In the genomic region with DNA sequence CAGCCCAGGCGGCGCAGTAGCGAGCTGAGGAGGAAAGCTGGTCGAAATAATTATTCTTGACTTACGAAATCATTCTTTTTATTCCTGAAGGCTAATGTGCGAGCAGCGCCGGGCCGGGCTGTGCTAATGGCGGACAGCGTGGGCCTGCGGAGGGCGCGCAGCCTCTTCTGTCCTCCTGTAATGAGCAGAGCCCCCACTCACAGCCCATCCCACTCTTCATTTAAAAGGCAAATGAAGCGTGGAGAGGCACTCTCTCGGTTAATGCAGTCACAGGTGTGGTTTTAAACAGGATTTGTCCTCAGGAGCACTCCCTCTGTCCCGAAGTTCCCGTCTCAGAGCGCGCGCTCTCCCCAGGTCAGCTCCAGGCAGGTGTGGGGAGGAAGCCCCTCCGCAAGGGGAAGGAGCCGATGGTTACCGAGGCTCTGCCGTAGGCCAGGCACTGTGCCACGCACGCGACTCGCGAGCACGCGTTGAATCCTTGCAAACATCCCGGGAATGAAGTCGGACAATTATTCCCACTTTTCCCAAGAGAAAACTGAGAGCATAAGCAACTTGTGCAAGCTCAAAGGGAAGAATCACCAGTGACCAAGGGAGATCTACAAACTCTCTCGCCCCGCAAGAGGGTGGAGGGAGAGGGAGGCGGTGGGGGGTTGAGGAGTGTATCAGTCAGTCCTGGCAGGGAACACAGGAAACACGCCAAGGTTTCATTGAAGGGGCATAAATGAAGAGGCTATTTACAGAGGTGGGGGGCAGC, we compare ENCODE assay signal across 8 cellular contexts. TPM values are rescaled to one million over a fixed set of nuclear protein-coding genes. Genes with fewer than 3 reads are reported as not detected.
DNase-seq lines count a peak whose midpoint lies in the region; ATAC-seq and TF ChIP-seq lines count a peak whose summit lies in the region.

No MANE protein-coding gene starts in this region.

- H3K4me1 ChIP-seq in mucosa of descending colon (ENCODE audit: low read depth): peaks cover 8% of the 10 kb centered on the region
- peaks cover 0 to 18% (median 17%) of the 10 kb centered on the region in 4 donors for H3K4me1 ChIP-seq in tibial artery

- peak; percentile 46 for ATAC-seq in mucosa of descending colon
- no peak for ATAC-seq in HG02588 (IDR thresholded peaks at IDR 0.05; ENCODE audit: unreplicated experiment)
- no peak for ATAC-seq in GM19452 (IDR thresholded peaks at IDR 0.05; ENCODE audit: unreplicated experiment)

- H3K4me3 ChIP-seq in SK-N-MC (peak overlapping the region; percentile 66), mucosa of descending colon (no peak overlapping the region), tibial artery (peak overlapping the region; percentile 45 to 60)

- H3K36me3 ChIP-seq in SK-N-MC (ENCODE audit: insufficient read depth, low read length) (no peaks in the 10 kb centered on the region), mucosa of descending colon (ENCODE audit: low read depth) (no peaks in the 10 kb centered on the region), tibial artery (no peaks in the 10 kb centered on the region)

- no peaks in the 10 kb centered on the region for H3K27me3 ChIP-seq in tibial artery

- peaks cover 6% of the 10 kb centered on the region for H3K27me3 Mint-ChIP-seq in endothelial cell (ENCODE audit: unreplicated experiment)

- intact Hi-C loops in mucosa of descending colon (cut with DNase I, micrococcal nuclease): no loop called here
- intact Hi-C loops in tibial artery (cut with DNase I; ENCODE audit: low total_unique reads): loop anchor here (10.0 kb wide), 1 partner anchor 81 kb away; no protein-coding TSS in a partner anchor

- no peaks in the 10 kb centered on the region for H3K9me3 Mint-ChIP-seq in endothelial cell (ENCODE audit: unreplicated experiment)

- H3K36me3 Mint-ChIP-seq in endothelial cell (ENCODE audit: low read depth, unreplicated experiment): no peaks in the 10 kb centered on the region

- peaks cover 12% of the 10 kb centered on the region for H3K4me1 Mint-ChIP-seq in endothelial cell (ENCODE audit: unreplicated experiment)

- H3K9ac ChIP-seq in SK-N-MC (ENCODE audit: insufficient read length): peak overlapping the region; percentile 39

- peak overlapping the region; percentile 87 for H3K4me3 Mint-ChIP-seq in endothelial cell (ENCODE audit: unreplicated experiment)

- DNase-seq in activated naive CD4-positive, alpha-beta T cell treated with Interleukin-2 at 50 U/mL for 16 hours: peak; percentile 13
- DNase-seq in activated naive CD4-positive, alpha-beta T cell (lab: John Stamatoyannopoulos, UW): no peak
- DNase-seq in SK-N-MC (ENCODE audit: low read depth, low spot score) (no peak), endothelial cell (ENCODE audit: low spot score) (no peak), mucosa of descending colon (peak in 1 of 3 donors; percentile 21), tibial artery (peak in 1 of 2 donors; percentile 58)

- H3K9me3 ChIP-seq in SK-N-MC (ENCODE audit: low read depth, low read length): no peaks in the 10 kb centered on the region
- H3K9me3 ChIP-seq in mucosa of descending colon: no peaks in the 10 kb centered on the region
- no peaks in the 10 kb centered on the region for H3K9me3 ChIP-seq in tibial artery

- no peak overlapping the region for H3K27ac ChIP-seq in SK-N-MC
- peak overlapping the region; percentile 5 to 6 for H3K27ac ChIP-seq in tibial artery

- no peak for TF ChIP-seq CTCF in endothelial cell (IDR thresholded peaks at IDR 0.05; ENCODE audit: unreplicated experiment)
- no peak for TF ChIP-seq CTCF in mucosa of descending colon (IDR thresholded peaks at IDR 0.05)
- TF ChIP-seq CTCF in tibial artery (IDR thresholded peaks at IDR 0.05): no peak

- peak overlapping the region; percentile 57 for H3K27ac Mint-ChIP-seq in endothelial cell (ENCODE audit: unreplicated experiment)

RNA-seq across cellular contexts. Expression of a gene that starts 35.5 kb away (rescaled TPM):
- 96.3 TPM for total RNA-seq in endothelial cell (ENCODE audit: unreplicated experiment)
- 10 to 100 TPM; 63.9 to 84.0 (median 82.2) TPM for total RNA-seq in mucosa of descending colon
